In the genomic region with DNA sequence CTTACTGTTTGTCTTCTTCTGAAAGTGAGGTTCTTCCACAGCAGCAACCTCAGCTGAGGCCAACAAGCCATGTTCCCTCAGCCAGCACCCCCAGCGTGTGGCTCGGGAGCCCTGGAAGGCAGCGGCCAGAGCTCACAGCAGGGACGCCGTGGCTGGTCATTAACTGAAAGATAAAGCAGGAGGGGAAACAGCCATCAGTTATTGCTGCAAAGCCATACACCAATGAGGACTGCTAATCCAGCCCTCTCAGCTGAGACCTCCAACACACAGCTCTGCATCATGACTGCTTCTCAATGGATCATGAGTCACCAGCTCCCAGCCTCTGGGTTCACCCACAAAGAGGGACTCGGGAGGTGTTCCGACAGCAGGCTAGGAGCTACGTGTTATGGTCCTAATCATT, we compare ENCODE assay signal across 1 cellular context.
TF ChIP-seq lines count a peak whose summit lies in the region.

No MANE protein-coding gene starts in this region.

TF ChIP-seq in GM23338, 12 proteins besides CTCF, POLR2A, EP300 and RAD21:
- TF ChIP-seq, protein P1, sequence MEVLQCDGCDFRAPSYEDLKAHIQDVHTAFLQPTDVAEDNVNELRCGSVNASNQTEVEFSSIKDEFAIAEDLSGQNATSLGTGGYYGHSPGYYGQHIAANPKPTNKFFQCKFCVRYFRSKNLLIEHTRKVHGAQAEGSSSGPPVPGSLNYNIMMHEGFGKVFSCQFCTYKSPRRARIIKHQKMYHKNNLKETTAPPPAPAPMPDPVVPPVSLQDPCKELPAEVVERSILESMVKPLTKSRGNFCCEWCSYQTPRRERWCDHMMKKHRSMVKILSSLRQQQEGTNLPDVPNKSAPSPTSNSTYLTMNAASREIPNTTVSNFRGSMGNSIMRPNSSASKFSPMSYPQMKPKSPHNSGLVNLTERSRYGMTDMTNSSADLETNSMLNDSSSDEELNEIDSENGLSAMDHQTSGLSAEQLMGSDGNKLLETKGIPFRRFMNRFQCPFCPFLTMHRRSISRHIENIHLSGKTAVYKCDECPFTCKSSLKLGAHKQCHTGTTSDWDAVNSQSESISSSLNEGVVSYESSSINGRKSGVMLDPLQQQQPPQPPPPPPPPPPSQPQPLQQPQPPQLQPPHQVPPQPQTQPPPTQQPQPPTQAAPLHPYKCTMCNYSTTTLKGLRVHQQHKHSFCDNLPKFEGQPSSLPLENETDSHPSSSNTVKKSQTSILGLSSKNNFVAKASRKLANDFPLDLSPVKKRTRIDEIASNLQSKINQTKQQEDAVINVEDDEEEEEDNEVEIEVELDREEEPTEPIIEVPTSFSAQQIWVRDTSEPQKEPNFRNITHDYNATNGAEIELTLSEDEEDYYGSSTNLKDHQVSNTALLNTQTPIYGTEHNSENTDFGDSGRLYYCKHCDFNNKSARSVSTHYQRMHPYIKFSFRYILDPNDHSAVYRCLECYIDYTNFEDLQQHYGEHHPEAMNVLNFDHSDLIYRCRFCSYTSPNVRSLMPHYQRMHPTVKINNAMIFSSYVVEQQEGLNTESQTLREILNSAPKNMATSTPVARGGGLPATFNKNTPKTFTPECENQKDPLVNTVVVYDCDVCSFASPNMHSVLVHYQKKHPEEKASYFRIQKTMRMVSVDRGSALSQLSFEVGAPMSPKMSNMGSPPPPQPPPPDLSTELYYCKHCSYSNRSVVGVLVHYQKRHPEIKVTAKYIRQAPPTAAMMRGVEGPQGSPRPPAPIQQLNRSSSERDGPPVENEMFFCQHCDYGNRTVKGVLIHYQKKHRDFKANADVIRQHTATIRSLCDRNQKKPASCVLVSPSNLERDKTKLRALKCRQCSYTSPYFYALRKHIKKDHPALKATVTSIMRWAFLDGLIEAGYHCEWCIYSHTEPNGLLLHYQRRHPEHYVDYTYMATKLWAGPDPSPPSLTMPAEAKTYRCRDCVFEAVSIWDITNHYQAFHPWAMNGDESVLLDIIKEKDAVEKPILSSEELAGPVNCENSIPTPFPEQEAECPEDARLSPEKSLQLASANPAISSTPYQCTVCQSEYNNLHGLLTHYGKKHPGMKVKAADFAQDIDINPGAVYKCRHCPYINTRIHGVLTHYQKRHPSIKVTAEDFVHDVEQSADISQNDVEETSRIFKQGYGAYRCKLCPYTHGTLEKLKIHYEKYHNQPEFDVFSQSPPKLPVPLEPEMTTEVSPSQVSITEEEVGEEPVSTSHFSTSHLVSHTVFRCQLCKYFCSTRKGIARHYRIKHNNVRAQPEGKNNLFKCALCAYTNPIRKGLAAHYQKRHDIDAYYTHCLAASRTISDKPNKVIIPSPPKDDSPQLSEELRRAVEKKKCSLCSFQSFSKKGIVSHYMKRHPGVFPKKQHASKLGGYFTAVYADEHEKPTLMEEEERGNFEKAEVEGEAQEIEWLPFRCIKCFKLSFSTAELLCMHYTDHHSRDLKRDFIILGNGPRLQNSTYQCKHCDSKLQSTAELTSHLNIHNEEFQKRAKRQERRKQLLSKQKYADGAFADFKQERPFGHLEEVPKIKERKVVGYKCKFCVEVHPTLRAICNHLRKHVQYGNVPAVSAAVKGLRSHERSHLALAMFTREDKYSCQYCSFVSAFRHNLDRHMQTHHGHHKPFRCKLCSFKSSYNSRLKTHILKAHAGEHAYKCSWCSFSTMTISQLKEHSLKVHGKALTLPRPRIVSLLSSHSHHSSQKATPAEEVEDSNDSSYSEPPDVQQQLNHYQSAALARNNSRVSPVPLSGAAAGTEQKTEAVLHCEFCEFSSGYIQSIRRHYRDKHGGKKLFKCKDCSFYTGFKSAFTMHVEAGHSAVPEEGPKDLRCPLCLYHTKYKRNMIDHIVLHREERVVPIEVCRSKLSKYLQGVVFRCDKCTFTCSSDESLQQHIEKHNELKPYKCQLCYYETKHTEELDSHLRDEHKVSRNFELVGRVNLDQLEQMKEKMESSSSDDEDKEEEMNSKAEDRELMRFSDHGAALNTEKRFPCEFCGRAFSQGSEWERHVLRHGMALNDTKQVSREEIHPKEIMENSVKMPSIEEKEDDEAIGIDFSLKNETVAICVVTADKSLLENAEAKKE (CRISPR knock-in tag; IDR thresholded peaks at IDR 0.05), result no peak
- TF ChIP-seq CREB1 (CRISPR knock-in tag; IDR thresholded peaks at IDR 0.05; ENCODE audit: low read depth), result no peak
